Comparison of ENCODE assay signal across 23 cellular contexts in the genomic region with DNA sequence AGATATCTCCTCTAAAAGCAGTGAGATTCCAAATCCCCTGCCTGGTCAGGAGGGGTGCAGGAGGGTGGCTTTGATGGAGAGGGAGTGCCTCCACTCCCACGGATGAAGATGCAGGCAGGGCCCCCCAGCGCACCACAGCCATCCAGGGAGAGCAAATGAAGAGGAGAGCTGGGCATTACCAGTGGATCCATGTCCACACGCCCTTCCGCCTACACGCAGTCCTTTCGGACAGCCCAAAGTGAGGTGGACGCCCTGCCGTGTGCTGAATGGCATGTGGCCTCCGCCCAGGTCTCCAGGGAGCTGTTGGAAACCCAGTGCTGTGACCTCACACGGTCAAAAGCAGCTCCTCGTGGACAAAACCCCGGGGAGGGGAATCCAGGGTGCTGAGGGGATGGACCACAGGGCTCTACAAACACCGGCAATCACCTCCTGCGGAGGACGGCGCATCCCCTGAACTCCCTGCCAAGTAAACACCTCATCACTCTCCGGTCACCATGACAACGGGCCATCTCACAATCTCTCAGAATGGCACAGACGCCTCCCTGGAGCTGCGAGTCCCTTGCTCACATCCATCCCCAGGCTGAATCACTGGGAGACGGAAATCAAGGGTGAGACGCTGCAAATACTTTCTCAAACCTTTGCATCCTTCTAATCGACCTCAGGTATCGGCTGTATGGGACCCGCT. TPM values are rescaled to one million over a fixed set of nuclear protein-coding genes. Genes with fewer than 3 reads are reported as not detected.
DNase-seq lines count a peak whose midpoint lies in the region; ATAC-seq, FAIRE-seq and TF ChIP-seq lines count a peak whose summit lies in the region.
"Had no signal": no experiment of that assay in that cellular context is flagged by ENCODE, and none has a peak within 500 bp of the region (broad histone marks: within the 10 kb centered on the region; RNA-seq: fewer than 3 reads in every experiment).

No MANE protein-coding gene starts in this region.

- peaks cover 0 to 4% of the 10 kb centered on the region in 2 donors for H3K9me3 ChIP-seq in kidney (ENCODE audit: control insufficient read depth in 1 of 2, low read length in 2 of 2)

- no peak overlapping the region for H3K9ac ChIP-seq in kidney (ENCODE audit: low read length in 2 of 2)

- H3K27me3 ChIP-seq in H7 (ENCODE audit: control insufficient read depth, insufficient read depth, low read length): no peaks in the 10 kb centered on the region
- H3K27me3 ChIP-seq: ascending aorta had no signal

- no peaks in the 10 kb centered on the region; the same call in 1 of the 2 replicates for H3K36me3 ChIP-seq in H7 (replicated peaks; ENCODE audit: control insufficient read depth, insufficient read depth, low read length)
- H3K36me3 ChIP-seq in kidney (ENCODE audit: control insufficient read depth in 1 of 2, insufficient read depth in 2 of 2, low read length in 2 of 2): no peaks in the 10 kb centered on the region
- H3K36me3 ChIP-seq: ascending aorta, HAP-1 had no signal

- H3K4me3 ChIP-seq in H7 (ENCODE audit: insufficient read depth, low read depth, low read length): no peak overlapping the region
- no peak overlapping the region for H3K4me3 ChIP-seq in kidney (ENCODE audit: low read length in 2 of 2)
- H3K4me3 ChIP-seq: ascending aorta, HAP-1 had no signal

- DNase-seq in H7: peak; percentile 34
- peak in 35 of 58 donors; percentile 12 to 82 (median 46) for DNase-seq in anterior cingulate cortex (lab: John Stamatoyannopoulos, UW)
- DNase-seq in kidney: peak; percentile 42
- DNase-seq in sciatic nerve (ENCODE audit: low spot score): peak; percentile 38
- DNase-seq in activated CD8-positive, alpha-beta memory T cell treated with anti-CD3 and anti-CD28 coated beads, Interleukin-2, amount 50 U/mL, for 4 hours: no peak
- no peak for DNase-seq in NCI-H82 (lab: John Stamatoyannopoulos, UW)
- DNase-seq: activated CD8-positive, alpha-beta T cell treated with anti-CD3 and anti-CD28 coated beads, Interleukin-2, amount 10 ng/mL, durations not matched to agents 7 days and 5 days; activated naive CD4-positive, alpha-beta T cell treated with anti-CD3 and anti-CD28 coated beads, Interleukin-2, amount 10 ng/mL, durations not matched to agents 7 days and 5 days; activated T-cell treated with anti-CD3 and anti-CD28 coated beads, Interleukin-2, amount 50 U/mL, for 1 hour; CD4-positive, alpha-beta memory T cell; cerebellar nuclear complex; effector CD4-positive, alpha-beta T cell; foreskin melanocyte; GF-D8; kidney glomerular epithelial cell; NCI-H1694; stimulated activated CD4-positive, alpha-beta T cell treated with anti-CD3 and anti-CD28 coated beads, Interleukin-15, amount 100 ng/mL, for 24 hours; stimulated activated CD8-positive, alpha-beta memory T cell treated with anti-CD3 and anti-CD28 coated beads, Interleukin-4, amount 100 ng/mL, for 48 hours had no signal

- no peak for ATAC-seq in sciatic nerve
- no peak for ATAC-seq in GM21529 (IDR thresholded peaks at IDR 0.05; ENCODE audit: unreplicated experiment)
- ATAC-seq: activated CD4-positive, CD25-positive, alpha-beta regulatory T cell treated with anti-CD3 and anti-CD28 coated beads, Interleukin-2, amount 50 U/mL, for 24 hours; activated CD8-positive, alpha-beta T cell treated with anti-CD3 and anti-CD28 coated beads, Interleukin-2, amount 10 ng/mL, durations not matched to agents 7 days and 5 days; esophagus mucosa had no signal

- FAIRE-seq in kidney (lab: Jason Lieb, UNC): no peak

- H3K27ac ChIP-seq in kidney (ENCODE audit: low read depth in 2 of 2, low read length in 2 of 2): no peak overlapping the region
- H3K27ac ChIP-seq: ascending aorta had no signal

- TF ChIP-seq CTCF in kidney (IDR thresholded peaks at IDR 0.05; ENCODE audit: borderline replicate concordance, extremely low read depth, insufficient read depth): no peak

- H3K4me1 ChIP-seq in kidney (ENCODE audit: control insufficient read depth in 1 of 2, insufficient read depth in 1 of 2, low read depth in 1 of 2, low read length in 2 of 2): no peaks in the 10 kb centered on the region
- H3K4me1 ChIP-seq: ascending aorta, HAP-1 had no signal

- intact Hi-C loops in kidney (cut with DNase I): no loop called here
- intact Hi-C loops in sciatic nerve (cut with DNase I): no loop called here

RNA-seq across cellular contexts. Expression of a gene that starts 35.0 kb away (rescaled TPM):
- total RNA-seq in H7 (2014; rRNA removed; shearing (Covaris generic)): 82.5 and 101 TPM in 2 replicates
- total RNA-seq in kidney: 29.7 TPM
- polyA plus RNA-seq in kidney (ENCODE audit: insufficient read depth, low read depth, low replicate concordance): 11.6 TPM
- total RNA-seq in sciatic nerve: 19.0 TPM

RNA-seq across cellular contexts. Expression of a gene that starts 35.6 kb away (rescaled TPM):
- 32.4 and 32.8 TPM in 2 replicates for total RNA-seq in H7 (2014; rRNA removed; shearing (Covaris generic))
- 15.9 TPM for total RNA-seq in kidney
- 21.4 TPM for polyA plus RNA-seq in kidney (ENCODE audit: insufficient read depth, low read depth, low replicate concordance)
- total RNA-seq in sciatic nerve: 11.1 TPM

Comparison
In these comparisons a context has a peak if more than half of its experiments do, and no peak if none do; other contexts are left out.
1. DNase-seq: peak in H7 (single experiment), anterior cingulate cortex (35 of 58), kidney (single experiment) and sciatic nerve (single experiment); none in activated CD8-positive, alpha-beta memory T cell treated with anti-CD3 and anti-CD28 coated beads, Interleukin-2, amount 50 U/mL, for 4 hours (single experiment) and NCI-H82 (single experiment).